Comparison of ENCODE assay signal across 17 cellular contexts in genomic region chr1:153374077-153374476, GRCh38. TPM values are rescaled to one million over a fixed set of nuclear protein-coding genes. Genes with fewer than 3 reads are reported as not detected.
"Had no signal": no experiment of that assay in that cellular context is flagged by ENCODE, and none has a peak within 500 bp of the region (broad histone marks: within the 10 kb centered on the region; RNA-seq: fewer than 3 reads in every experiment).

No MANE protein-coding gene starts in this region.

- H3K4me3 ChIP-seq: esophagus muscularis mucosa, left ventricle myocardium inferior, smooth muscle cell had no signal

- H3K36me3 ChIP-seq: esophagus muscularis mucosa, left ventricle myocardium inferior had no signal

- H3K9me3 ChIP-seq: esophagus muscularis mucosa, left ventricle myocardium inferior had no signal

- H3K27ac ChIP-seq: esophagus muscularis mucosa, left ventricle myocardium inferior, parathyroid adenoma had no signal

- H3K4me1 ChIP-seq: esophagus muscularis mucosa, left ventricle myocardium inferior, parathyroid adenoma had no signal

- DNase-seq: activated CD4-positive, alpha-beta T cell treated with anti-CD3 and anti-CD28 coated beads for 1 hour; activated CD4-positive, alpha-beta T cell treated with anti-CD3 and anti-CD28 coated beads, Interleukin-2, amount 50 U/mL, for 48 hours; activated CD8-positive, alpha-beta memory T cell treated with anti-CD3 and anti-CD28 coated beads, Interleukin-2, amount 10 ng/mL, durations not matched to agents 7 days and 5 days; activated effector memory CD4-positive, alpha-beta T cell treated with anti-CD3 and anti-CD28 coated beads, Interleukin-2, amount 50 U/mL, for 16 hours; activated T-cell treated with anti-CD3 and anti-CD28 coated beads, Interleukin-2, amount 50 U/mL, for 24 hours; amygdala; dermis blood vessel endothelial cell; foreskin fibroblast; left ventricle myocardium inferior; stimulated activated CD4-positive, alpha-beta T cell treated with anti-CD3 and anti-CD28 coated beads, Interleukin-2, amount 100 ng/mL, for 24 hours; stimulated activated naive B cell treated with anti-CD40 and anti-IgM and Interleukin-4, amounts not matched to agents 10 μg/mL and 1 μg/mL and 100 μg/mL, for 72 hours; trophoblast cell had no signal

- ATAC-seq: activated CD8-positive, alpha-beta memory T cell treated with anti-CD3 and anti-CD28 coated beads, Interleukin-2, amount 10 ng/mL, durations not matched to agents 7 days and 5 days; stimulated activated naive B cell treated with anti-CD40 and anti-IgM and Interleukin-4, amounts not matched to agents 10 μg/mL and 1 μg/mL and 100 μg/mL, for 72 hours had no signal

RNA-seq across cellular contexts. Expression of gene S100A12, which starts 1.3 kb away (rescaled TPM):
- total RNA-seq: activated CD8-positive, alpha-beta memory T cell treated with anti-CD3 and anti-CD28 coated beads, Interleukin-2, amount 10 ng/mL, durations not matched to agents 7 days and 5 days; dermis blood vessel endothelial cell; smooth muscle cell had no signal
- polyA plus RNA-seq: neural cell, smooth muscle cell had no signal

RNA-seq across cellular contexts. Expression of gene S100A9, which starts 16.4 kb away (rescaled TPM):
- total RNA-seq: activated CD8-positive, alpha-beta memory T cell treated with anti-CD3 and anti-CD28 coated beads, Interleukin-2, amount 10 ng/mL, durations not matched to agents 7 days and 5 days had no signal
- polyA plus RNA-seq: neural cell had no signal

RNA-seq across cellular contexts. Expression of gene S100A8, which starts 16.8 kb away (rescaled TPM):
- total RNA-seq: activated CD8-positive, alpha-beta memory T cell treated with anti-CD3 and anti-CD28 coated beads, Interleukin-2, amount 10 ng/mL, durations not matched to agents 7 days and 5 days; dermis blood vessel endothelial cell; smooth muscle cell had no signal
- polyA plus RNA-seq: neural cell had no signal

RNA-seq across cellular contexts. Expression of gene PGLYRP4, which starts 25.4 kb away (rescaled TPM):
- total RNA-seq: activated CD8-positive, alpha-beta memory T cell treated with anti-CD3 and anti-CD28 coated beads, Interleukin-2, amount 10 ng/mL, durations not matched to agents 7 days and 5 days; dermis blood vessel endothelial cell; esophagus muscularis mucosa; left ventricle myocardium inferior; subcutaneous adipose tissue had no signal
- polyA plus RNA-seq: neural cell had no signal

RNA-seq across cellular contexts. Expression of gene S100A7A, which starts 42.2 kb away (rescaled TPM):
- total RNA-seq: activated CD8-positive, alpha-beta memory T cell treated with anti-CD3 and anti-CD28 coated beads, Interleukin-2, amount 10 ng/mL, durations not matched to agents 7 days and 5 days; dermis blood vessel endothelial cell; esophagus muscularis mucosa; left ventricle myocardium inferior; smooth muscle cell; subcutaneous adipose tissue had no signal
- polyA plus RNA-seq: neural cell, smooth muscle cell had no signal
